Comparison of ENCODE assay signal across 13 cellular contexts in the genomic region with DNA sequence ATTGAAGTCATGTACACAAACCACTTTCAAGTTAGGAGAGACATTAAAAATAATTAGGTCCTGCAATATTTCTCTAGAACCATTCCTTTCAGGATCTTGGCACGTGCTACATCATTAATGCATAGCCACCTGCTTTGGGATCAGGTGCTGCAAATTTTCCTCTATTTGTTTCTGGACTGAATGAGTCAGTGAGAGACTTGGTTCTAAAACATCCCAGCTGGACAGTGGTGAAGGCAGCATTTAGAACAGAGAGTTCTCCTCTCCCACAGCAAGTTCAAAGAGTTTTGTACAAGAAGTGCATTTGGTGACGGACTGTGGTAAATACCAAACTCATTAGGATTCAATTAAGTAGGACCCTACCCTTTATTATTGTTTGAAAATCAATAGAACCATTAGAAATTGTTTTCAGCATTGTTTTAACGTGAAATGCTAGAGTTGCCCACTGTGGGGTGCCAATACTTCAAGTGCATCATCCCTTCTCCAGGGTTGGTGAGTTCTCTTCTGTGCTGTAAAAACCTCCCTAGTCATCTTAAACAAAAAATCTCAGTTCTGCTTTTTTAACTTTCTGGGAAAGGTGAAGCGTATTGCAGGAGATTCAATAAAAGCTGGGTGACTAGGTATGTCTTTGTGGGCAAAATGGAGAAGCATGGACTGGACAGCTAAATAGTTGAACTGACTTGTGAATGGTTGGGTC.
DNase-seq lines count a peak whose midpoint lies in the region; ATAC-seq, FAIRE-seq and TF ChIP-seq lines count a peak whose summit lies in the region.
"Had no signal": no experiment of that assay in that cellular context is flagged by ENCODE, and none has a peak within 500 bp of the region (broad histone marks: within the 10 kb centered on the region; RNA-seq: fewer than 3 reads in every experiment).

No MANE protein-coding gene starts in this region.

- FAIRE-seq in bronchial epithelial cell (lab: Jason Lieb, UNC) (no peak), small intestine (lab: Jason Lieb, UNC) (no peak)
- FAIRE-seq: D721Med had no signal

- CTCF ChIA-PET in T-cell (lab: Charles Lee), result no interaction called here

- WGBS in small intestine, 3 donors, result 70 to 71% (median 70%) methylated on average over 4 of the region's 4 CpGs

- peaks cover 2 to 15% (median 3%) of the 10 kb centered on the region in 3 donors for H3K9me3 Mint-ChIP-seq in T-cell
- H3K9me3 Mint-ChIP-seq: memory B cell had no signal

- H3K36me3 ChIP-seq in bronchial epithelial cell (ENCODE audit: control insufficient read depth, insufficient read depth, low read length) (no peaks in the 10 kb centered on the region), MG63 (no peaks in the 10 kb centered on the region), small intestine (ENCODE audit: control insufficient read depth in 2 of 2, insufficient read depth in 2 of 2, low read length in 2 of 2) (no peaks in the 10 kb centered on the region)
- H3K36me3 ChIP-seq: esophagus muscularis mucosa had no signal

- H3K9me3 ChIP-seq in MG63 (no peaks in the 10 kb centered on the region), small intestine (ENCODE audit: control insufficient read depth, low read depth) (no peaks in the 10 kb centered on the region)
- H3K9me3 ChIP-seq: esophagus muscularis mucosa had no signal

- H3K36me3 Mint-ChIP-seq in T-cell, result no peaks in the 10 kb centered on the region
- H3K36me3 Mint-ChIP-seq: memory B cell had no signal

- peak; percentile 60 for DNase-seq in DMS 273 (lab: John Stamatoyannopoulos, UW; ENCODE audit: unreplicated experiment)
- peak; percentile 1 for DNase-seq in NCI-H460 (ENCODE audit: extremely low read depth, low read depth)
- peak; percentile 19 for DNase-seq in bronchial epithelial cell (ENCODE audit: low read depth)
- DNase-seq in myocyte (ENCODE audit: low read depth), result peak; percentile 52
- no peak for DNase-seq in HuH-7 (ENCODE audit: low spot score)
- DNase-seq in MG63, result no peak
- DNase-seq in T-cell, result no peak
- no peak for DNase-seq in small intestine
- DNase-seq: amniotic stem cell had no signal

- H3K4me3 ChIP-seq in bronchial epithelial cell (ENCODE audit: low read depth, low read length), result no peak overlapping the region
- H3K4me3 ChIP-seq in MG63, result no peak overlapping the region
- no peak overlapping the region for H3K4me3 ChIP-seq in small intestine (ENCODE audit: low read depth in 1 of 2, low read length in 2 of 2)
- H3K4me3 ChIP-seq: esophagus muscularis mucosa had no signal

- H3K4me3 Mint-ChIP-seq in T-cell, result no peak overlapping the region
- H3K4me3 Mint-ChIP-seq: memory B cell had no signal

- H3K4me1 Mint-ChIP-seq in T-cell, result no peaks in the 10 kb centered on the region

- H3K27ac ChIP-seq in small intestine (ENCODE audit: low read depth in 1 of 2, low read length in 1 of 2), result no peak overlapping the region
- H3K27ac ChIP-seq: esophagus muscularis mucosa had no signal

- H3K27ac Mint-ChIP-seq in T-cell, result no peak overlapping the region
- H3K27ac Mint-ChIP-seq: memory B cell had no signal

- no peak for TF ChIP-seq CTCF in bronchial epithelial cell (IDR thresholded peaks at IDR 0.05; ENCODE audit: insufficient read depth, low read length, severe bottlenecking)

- H3K27me3 Mint-ChIP-seq in T-cell, result no peaks in the 10 kb centered on the region
- H3K27me3 Mint-ChIP-seq: memory B cell had no signal

- H3K4me1 ChIP-seq in small intestine (ENCODE audit: control insufficient read depth in 2 of 2, insufficient read depth in 1 of 2, low read depth in 1 of 2, low read length in 1 of 2), result no peaks in the 10 kb centered on the region

- ATAC-seq in T-cell (replicated peaks in 1 of 4), result no peak
- ATAC-seq: sciatic nerve had no signal

- POLR2A ChIA-PET in T-cell (lab: Charles Lee), result no interaction called here

- H3K27me3 ChIP-seq in bronchial epithelial cell (ENCODE audit: control insufficient read depth, insufficient read depth, low read length), result no peaks in the 10 kb centered on the region
- no peaks in the 10 kb centered on the region for H3K27me3 ChIP-seq in MG63
- H3K27me3 ChIP-seq in small intestine (ENCODE audit: control insufficient read depth in 2 of 2, insufficient read depth in 2 of 2, low read length in 2 of 2), result no peaks in the 10 kb centered on the region
- H3K27me3 ChIP-seq: esophagus muscularis mucosa had no signal

Comparison
In these comparisons a context has a peak if more than half of its experiments do, and no peak if none do; other contexts are left out.
1. DNase-seq: peak in DMS 273 (single experiment), NCI-H460 (single experiment), bronchial epithelial cell (single experiment) and myocyte (single experiment); none in HuH-7 (single experiment), MG63 (single experiment), T-cell (0 of 34) and small intestine (single experiment).